ENCODE assay signal across 14 cellular contexts in genomic region chr14:88518592-88519512, GRCh38. TPM values are rescaled to one million over a fixed set of nuclear protein-coding genes. Genes with fewer than 3 reads are reported as not detected.
A peak's percentile ranks its signal among the peaks of the same experiment; 100 is the strongest.
DNase-seq lines count a peak whose midpoint lies in the region; ATAC-seq and TF ChIP-seq lines count a peak whose summit lies in the region.
"Had no signal": no experiment of that assay in that cellular context is flagged by ENCODE, and none has a peak within 500 bp of the region (broad histone marks: within the 10 kb centered on the region; RNA-seq: fewer than 3 reads in every experiment).

No MANE protein-coding gene starts in this region.

- no peak overlapping the region for H3K4me2 ChIP-seq in SK-N-SH
- H3K4me2 ChIP-seq in smooth muscle cell, result peak overlapping the region; percentile 21

- no peak overlapping the region for H3K4me3 ChIP-seq in SK-N-SH (ENCODE audit: low read depth in 2 of 2, low read length in 1 of 2)
- no peak overlapping the region for H3K4me3 ChIP-seq in fibroblast of mammary gland (ENCODE audit: control insufficient read depth, low read depth, low read length)
- H3K4me3 ChIP-seq in smooth muscle cell, result no peak overlapping the region
- H3K4me3 ChIP-seq: testis had no signal

- peak; percentile 47 for ATAC-seq in GM18867 (IDR thresholded peaks at IDR 0.05; ENCODE audit: unreplicated experiment)
- no peak for ATAC-seq in GM19324 (IDR thresholded peaks at IDR 0.05; ENCODE audit: low FRiP score, unreplicated experiment)
- ATAC-seq: activated naive CD8-positive, alpha-beta T cell treated with anti-CD3 and anti-CD28 coated beads, Interleukin-2, amount 50 U/mL, for 24 hours had no signal

- DNase-seq in SK-N-SH (no peak), fibroblast of mammary gland (ENCODE audit: low read depth) (peak; percentile 86), smooth muscle cell (lab: John Stamatoyannopoulos, UW; ENCODE audit: unreplicated experiment) (no peak), NCI-H2171 treated with DMSO at 0.1 percent for 48 hours (lab: John Stamatoyannopoulos, UW) (no peak)
- DNase-seq in activated CD4-positive, alpha-beta T cell treated with anti-CD3 and anti-CD28 coated beads, Interleukin-2, amount 50 U/mL, for 48 hours, result no peak
- DNase-seq: activated naive CD8-positive, alpha-beta T cell treated with anti-CD3 and anti-CD28 coated beads, Interleukin-2, amount 50 U/mL, for 24 hours; DMS153; NCI-H1092 treated with DMSO at 0.1 percent for 48 hours; NCI-H524; SIG-M5; testis had no signal

- H4K20me1 ChIP-seq in SK-N-SH (ENCODE audit: insufficient read depth), result peaks cover 3% of the 10 kb centered on the region
- H4K20me1 ChIP-seq in smooth muscle cell (ENCODE audit: low read depth), result peaks cover 57% of the 10 kb centered on the region

- TF ChIP-seq CTCF in SK-N-SH (IDR thresholded peaks at IDR 0.05) (no peak), fibroblast of mammary gland (conservative IDR thresholded peaks at IDR 0.05; ENCODE audit: control insufficient read depth, insufficient read depth, low read depth, low read length) (no peak), smooth muscle cell (IDR thresholded peaks at IDR 0.05; ENCODE audit: borderline replicate concordance, insufficient read depth, poor library complexity, severe bottlenecking) (no peak)

- H2AFZ ChIP-seq in SK-N-SH (ENCODE audit: low read depth), result no peak overlapping the region
- no peak overlapping the region for H2AFZ ChIP-seq in smooth muscle cell (ENCODE audit: low read depth)

- 73% methylated on average over 5 of the region's 5 CpGs for WGBS in SK-N-SH (ENCODE audit: low lambda C conversion rate)
- 77% methylated on average over 5 of the region's 5 CpGs for WGBS in smooth muscle cell (ENCODE audit: low lambda C conversion rate)

- H3F3A ChIP-seq in SK-N-SH (replicated peaks; ENCODE audit: insufficient read depth), result peaks cover 5% of the 10 kb centered on the region
- no peaks in the 10 kb centered on the region for H3F3A ChIP-seq in smooth muscle cell (ENCODE audit: low read depth)

- no peaks in the 10 kb centered on the region for H3K9me3 ChIP-seq in SK-N-SH
- H3K9me3 ChIP-seq in smooth muscle cell (replicated peaks; ENCODE audit: low read depth), result no peaks in the 10 kb centered on the region
- H3K9me3 ChIP-seq: testis had no signal

- H3K79me2 ChIP-seq in SK-N-SH (ENCODE audit: insufficient read depth) (peaks cover 45% of the 10 kb centered on the region), smooth muscle cell (ENCODE audit: low read depth) (peaks cover 36% of the 10 kb centered on the region)

- H3K27me3 ChIP-seq in SK-N-SH (ENCODE audit: insufficient read depth) (no peaks in the 10 kb centered on the region), smooth muscle cell (ENCODE audit: low read depth) (no peaks in the 10 kb centered on the region)
- H3K27me3 ChIP-seq: testis had no signal

- TF ChIP-seq RAD21 in SK-N-SH (IDR thresholded peaks at IDR 0.05; ENCODE audit: low read length), result no peak

- H3K4me1 ChIP-seq in SK-N-SH (ENCODE audit: control insufficient read depth in 1 of 2, insufficient read depth in 2 of 2, low read depth in 1 of 2, low read length in 1 of 2), result no peaks in the 10 kb centered on the region; a peak in 1 of 4 replicates
- H3K4me1 ChIP-seq in smooth muscle cell (ENCODE audit: low read depth), result peaks cover 24% of the 10 kb centered on the region

- CTCF ChIA-PET in SK-N-SH (lab: Yijun Ruan, JAX), result interaction anchor here (1.0 kb wide), 1 partner anchor 329 kb away, joined by 4 read pairs; no protein-coding TSS in a partner anchor

- POLR2A ChIA-PET in SK-N-SH (lab: Yijun Ruan, JAX), result no interaction called here

- no peak overlapping the region for H3K9ac ChIP-seq in SK-N-SH
- no peak overlapping the region for H3K9ac ChIP-seq in smooth muscle cell (ENCODE audit: low read depth)

- peaks cover 22 to 25% of the 10 kb centered on the region in 2 experiments for H3K36me3 ChIP-seq in SK-N-SH (replicated peaks in 1 of 2; ENCODE audit: control insufficient read depth in 1 of 2, insufficient read depth in 2 of 2, low read length in 1 of 2)
- peaks cover 9% of the 10 kb centered on the region for H3K36me3 ChIP-seq in smooth muscle cell (ENCODE audit: low read depth)

- peak in 1 of 2 experiments; percentile 16; a peak in 1 of 4 replicates for TF ChIP-seq EP300 in SK-N-SH (IDR thresholded peaks at IDR 0.05; ENCODE audit: borderline replicate concordance in 1 of 2, low read depth in 1 of 2, low read length in 1 of 2)

- H3K9me2 ChIP-seq in SK-N-SH, result no peaks in the 10 kb centered on the region

- H3K27ac ChIP-seq in SK-N-SH (ENCODE audit: low read depth in 2 of 2, low read length in 1 of 2) (peak overlapping the region in 1 of 2 experiments; percentile 51; a peak in 1 of 4 replicates), smooth muscle cell (ENCODE audit: low read depth) (peak overlapping the region; percentile 35)
- H3K27ac ChIP-seq: testis had no signal

TF ChIP-seq in SK-N-SH, 30 proteins besides CTCF, POLR2A, EP300 and RAD21 (continues in another document):
- TF ChIP-seq YY1 (IDR thresholded peaks at IDR 0.05; ENCODE audit: low read depth), result no peak
- no peak for TF ChIP-seq GATA2 (CRISPR knock-in tag; IDR thresholded peaks at IDR 0.05)
- TF ChIP-seq FOXM1 (IDR thresholded peaks at IDR 0.05; ENCODE audit: low read depth), result no peak
- TF ChIP-seq, protein P1, sequence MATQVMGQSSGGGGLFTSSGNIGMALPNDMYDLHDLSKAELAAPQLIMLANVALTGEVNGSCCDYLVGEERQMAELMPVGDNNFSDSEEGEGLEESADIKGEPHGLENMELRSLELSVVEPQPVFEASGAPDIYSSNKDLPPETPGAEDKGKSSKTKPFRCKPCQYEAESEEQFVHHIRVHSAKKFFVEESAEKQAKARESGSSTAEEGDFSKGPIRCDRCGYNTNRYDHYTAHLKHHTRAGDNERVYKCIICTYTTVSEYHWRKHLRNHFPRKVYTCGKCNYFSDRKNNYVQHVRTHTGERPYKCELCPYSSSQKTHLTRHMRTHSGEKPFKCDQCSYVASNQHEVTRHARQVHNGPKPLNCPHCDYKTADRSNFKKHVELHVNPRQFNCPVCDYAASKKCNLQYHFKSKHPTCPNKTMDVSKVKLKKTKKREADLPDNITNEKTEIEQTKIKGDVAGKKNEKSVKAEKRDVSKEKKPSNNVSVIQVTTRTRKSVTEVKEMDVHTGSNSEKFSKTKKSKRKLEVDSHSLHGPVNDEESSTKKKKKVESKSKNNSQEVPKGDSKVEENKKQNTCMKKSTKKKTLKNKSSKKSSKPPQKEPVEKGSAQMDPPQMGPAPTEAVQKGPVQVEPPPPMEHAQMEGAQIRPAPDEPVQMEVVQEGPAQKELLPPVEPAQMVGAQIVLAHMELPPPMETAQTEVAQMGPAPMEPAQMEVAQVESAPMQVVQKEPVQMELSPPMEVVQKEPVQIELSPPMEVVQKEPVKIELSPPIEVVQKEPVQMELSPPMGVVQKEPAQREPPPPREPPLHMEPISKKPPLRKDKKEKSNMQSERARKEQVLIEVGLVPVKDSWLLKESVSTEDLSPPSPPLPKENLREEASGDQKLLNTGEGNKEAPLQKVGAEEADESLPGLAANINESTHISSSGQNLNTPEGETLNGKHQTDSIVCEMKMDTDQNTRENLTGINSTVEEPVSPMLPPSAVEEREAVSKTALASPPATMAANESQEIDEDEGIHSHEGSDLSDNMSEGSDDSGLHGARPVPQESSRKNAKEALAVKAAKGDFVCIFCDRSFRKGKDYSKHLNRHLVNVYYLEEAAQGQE (IDR thresholded peaks at IDR 0.05; ENCODE audit: low read depth, low read length), result no peak
- TF ChIP-seq NRF1 (IDR thresholded peaks at IDR 0.05; ENCODE audit: low read depth, low read length), result no peak
- no peak for TF ChIP-seq SIN3A (IDR thresholded peaks at IDR 0.05; ENCODE audit: borderline replicate concordance, low read depth, low read length)
- TF ChIP-seq ELF1 (IDR thresholded peaks at IDR 0.05), result no peak
- TF ChIP-seq JUND (IDR thresholded peaks at IDR 0.05), result peak; percentile 69
- no peak for TF ChIP-seq MEF2A (IDR thresholded peaks at IDR 0.05; ENCODE audit: borderline replicate concordance, low read depth)
- TF ChIP-seq RXRA (IDR thresholded peaks at IDR 0.05; ENCODE audit: borderline replicate concordance, low read depth), result no peak
- TF ChIP-seq, protein P2, sequence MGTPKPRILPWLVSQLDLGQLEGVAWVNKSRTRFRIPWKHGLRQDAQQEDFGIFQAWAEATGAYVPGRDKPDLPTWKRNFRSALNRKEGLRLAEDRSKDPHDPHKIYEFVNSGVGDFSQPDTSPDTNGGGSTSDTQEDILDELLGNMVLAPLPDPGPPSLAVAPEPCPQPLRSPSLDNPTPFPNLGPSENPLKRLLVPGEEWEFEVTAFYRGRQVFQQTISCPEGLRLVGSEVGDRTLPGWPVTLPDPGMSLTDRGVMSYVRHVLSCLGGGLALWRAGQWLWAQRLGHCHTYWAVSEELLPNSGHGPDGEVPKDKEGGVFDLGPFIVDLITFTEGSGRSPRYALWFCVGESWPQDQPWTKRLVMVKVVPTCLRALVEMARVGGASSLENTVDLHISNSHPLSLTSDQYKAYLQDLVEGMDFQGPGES (IDR thresholded peaks at IDR 0.05; ENCODE audit: low read depth, low read length), result no peak
- TF ChIP-seq FOXJ3 (CRISPR knock-in tag; IDR thresholded peaks at IDR 0.05), result no peak
- no peak for TF ChIP-seq POLR2AphosphoS5 (IDR thresholded peaks at IDR 0.05; ENCODE audit: low read depth, low read length)
- TF ChIP-seq, protein P3, sequence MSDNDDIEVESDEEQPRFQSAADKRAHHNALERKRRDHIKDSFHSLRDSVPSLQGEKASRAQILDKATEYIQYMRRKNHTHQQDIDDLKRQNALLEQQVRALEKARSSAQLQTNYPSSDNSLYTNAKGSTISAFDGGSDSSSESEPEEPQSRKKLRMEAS (IDR thresholded peaks at IDR 0.05; ENCODE audit: low read depth), result no peak
- no peak for TF ChIP-seq EZH2phosphoT487 (IDR thresholded peaks at IDR 0.05; ENCODE audit: borderline replicate concordance, low read depth)
- TF ChIP-seq NFIC (IDR thresholded peaks at IDR 0.05; ENCODE audit: borderline replicate concordance), result no peak
- TF ChIP-seq TAF1 (IDR thresholded peaks at IDR 0.05; ENCODE audit: borderline replicate concordance, low read depth, low read length), result 0 out of 2 replicates have a peak, but pooled peaks have one; percentile 17

RNA-seq across cellular contexts. Expression of gene PTPN21, which starts 36.0 kb away (rescaled TPM):
- polyA plus RNA-seq in SK-N-SH (2012; rRNA removed) (5.6 and 6.5 TPM in 2 replicates), smooth muscle cell (8.1 and 11.0 TPM in 2 replicates)
- polyA plus RNA-seq in SK-N-SH (2012; cell fraction: cytosol; rRNA removed), result 4.8 and 5.2 TPM in 2 replicates
- polyA plus RNA-seq in SK-N-SH (2012; cell fraction: nucleus; rRNA removed), result 11.9 and 15.9 TPM in 2 replicates
- 11.7 and 12.2 TPM in 2 replicates for total RNA-seq in smooth muscle cell
- total RNA-seq: mononuclear cell had no signal

RNA-seq across cellular contexts. Expression of gene ZC3H14, which starts 44.0 kb away (rescaled TPM):
- polyA plus RNA-seq in SK-N-SH (2012; rRNA removed) (61.5 and 79.0 TPM in 2 replicates), smooth muscle cell (40.9 and 43.0 TPM in 2 replicates)
- 63.6 and 69.0 TPM in 2 replicates for polyA plus RNA-seq in SK-N-SH (2012; cell fraction: cytosol; rRNA removed)
- polyA plus RNA-seq in SK-N-SH (2012; cell fraction: nucleus; rRNA removed), result 72.5 and 106 TPM in 2 replicates
- 51.9 and 59.1 TPM in 2 replicates for total RNA-seq in smooth muscle cell
